1 cellular context compared by ENCODE assay signal in genomic region chr9:109574061-109574882, GRCh38.
TF ChIP-seq lines count a peak whose summit lies in the region.

No MANE protein-coding gene starts in this region.

TF ChIP-seq in HepG2, 621 proteins besides CTCF, POLR2A, EP300 and RAD21 (continued from another document):
- no peak for TF ChIP-seq ATF2 (CRISPR knock-in tag; IDR thresholded peaks at IDR 0.05)
- no peak for TF ChIP-seq ZFP90 (CRISPR knock-in tag; IDR thresholded peaks at IDR 0.05; ENCODE audit: borderline replicate concordance)
- TF ChIP-seq DMAP1 (CRISPR knock-in tag; IDR thresholded peaks at IDR 0.05): no peak
- TF ChIP-seq CENPX (CRISPR knock-in tag; IDR thresholded peaks at IDR 0.05): no peak
- peak; percentile 62; the same call in 1 of the 2 replicates for TF ChIP-seq ARID3A (IDR thresholded peaks at IDR 0.05; ENCODE audit: low read depth, low read length)
- no peak for TF ChIP-seq ZNF597 (CRISPR knock-in tag; IDR thresholded peaks at IDR 0.05)
- TF ChIP-seq ZNF629 (CRISPR knock-in tag; conservative IDR thresholded peaks at IDR 0.05): no peak
- TF ChIP-seq STAG1 (CRISPR knock-in tag; IDR thresholded peaks at IDR 0.05): peak; percentile 79
- no peak for TF ChIP-seq FOXA1 (IDR thresholded peaks at IDR 0.05)
- no peak for TF ChIP-seq FOXA1 (CRISPR knock-in tag; IDR thresholded peaks at IDR 0.05)
- TF ChIP-seq ZKSCAN1 (IDR thresholded peaks at IDR 0.05; ENCODE audit: low read length): no peak
- no peak for TF ChIP-seq TEF (CRISPR knock-in tag; IDR thresholded peaks at IDR 0.05)
- TF ChIP-seq ATF4 (CRISPR knock-in tag; IDR thresholded peaks at IDR 0.05): 0 out of 4 replicates have a peak, but pooled peaks of 1 of the 2 experiments have one; percentile 30
- no peak for TF ChIP-seq ZBTB14 (CRISPR knock-in tag; IDR thresholded peaks at IDR 0.05)
- no peak for TF ChIP-seq ZNF275 (CRISPR knock-in tag; IDR thresholded peaks at IDR 0.05; ENCODE audit: borderline replicate concordance)
- no peak for TF ChIP-seq SMAD9 (CRISPR knock-in tag; IDR thresholded peaks at IDR 0.05)
- no peak for TF ChIP-seq HNF4G (IDR thresholded peaks at IDR 0.05; ENCODE audit: borderline replicate concordance, low read depth, low read length)
- no peak for TF ChIP-seq HNF4G (CRISPR knock-in tag; IDR thresholded peaks at IDR 0.05; ENCODE audit: borderline replicate concordance, low read depth)
